8 cellular contexts compared by ENCODE assay signal in genomic region chr1:243850368-243851128, GRCh38.
DNase-seq lines count a peak whose midpoint lies in the region; ATAC-seq lines count a peak whose summit lies in the region.

No MANE protein-coding gene starts in this region.

- DNase-seq in Ammon's horn (ENCODE audit: low spot score) (peak; percentile 83), NCI-H510A treated with DMSO at 0.1 percent for 48 hours (lab: John Stamatoyannopoulos, UW) (peak; percentile 55), memory B cell (ENCODE audit: low spot score in 2 of 2) (peak; percentile 75 to 76)
- DNase-seq in activated CD8-positive, alpha-beta memory T cell treated with anti-CD3 and anti-CD28 coated beads for 24 hours: peak; percentile 92
- DNase-seq in effector CD4-positive, alpha-beta T cell: peak; percentile 80
- peak; percentile 67 to 73 (median 69) for DNase-seq in stimulated activated CD4-positive, alpha-beta T cell treated with anti-CD3 and anti-CD28 coated beads, TNF-alpha, amount 100 ng/mL, for 48 hours (ENCODE audit: low read depth in 3 of 3)

- peak overlapping the region; percentile 90 for H3K4me3 Mint-ChIP-seq in memory B cell

- peaks cover 16% of the 10 kb centered on the region for H3K4me1 Mint-ChIP-seq in memory B cell

- no peaks in the 10 kb centered on the region for H3K27me3 Mint-ChIP-seq in memory B cell

- no peaks in the 10 kb centered on the region for H3K9me3 Mint-ChIP-seq in memory B cell

- ATAC-seq in GM19035 (IDR thresholded peaks at IDR 0.05; ENCODE audit: unreplicated experiment) (peak; percentile 61), HG03196 (IDR thresholded peaks at IDR 0.05; ENCODE audit: unreplicated experiment) (peak; percentile 53), memory B cell (ENCODE audit: low read depth) (peak; percentile 65)

- peak overlapping the region; percentile 92 for H3K27ac Mint-ChIP-seq in memory B cell

- H3K36me3 Mint-ChIP-seq in memory B cell: no peaks in the 10 kb centered on the region

Comparison
In these comparisons a context has a peak if more than half of its experiments do, and no peak if none do; other contexts are left out.
1. Peak in every context shown above with its lines: DNase-seq and ATAC-seq.